ENCODE assay signal across 13 cellular contexts in genomic region chr4:179624768-179625181, GRCh38.
DNase-seq lines count a peak whose midpoint lies in the region; FAIRE-seq and TF ChIP-seq lines count a peak whose summit lies in the region.
"Had no signal": no experiment of that assay in that cellular context is flagged by ENCODE, and none has a peak within 500 bp of the region (broad histone marks: within the 10 kb centered on the region; RNA-seq: fewer than 3 reads in every experiment).

No MANE protein-coding gene starts in this region.

- intact Hi-C loops in A673 (cut with micrococcal nuclease; ENCODE audit: unreplicated experiment) = no loop called here

- TF ChIP-seq CTCF in A673 (conservative IDR thresholded peaks at IDR 0.05; ENCODE audit: low read depth, low read length) = no peak

- CTCF ChIA-PET in A673 (lab: Charles Lee) = no interaction called here

- POLR2A ChIA-PET in A673 (lab: Charles Lee; ENCODE audit: low non-redundant PET) = no interaction called here

- no peak overlapping the region for H3K4me3 ChIP-seq in A673 (ENCODE audit: low read depth, low read length, poor library complexity, severe bottlenecking)

- no peaks in the 10 kb centered on the region for H3K9me3 ChIP-seq in A673 (ENCODE audit: low read depth, low read length, poor library complexity, severe bottlenecking)

- H3K4me1 ChIP-seq in A673 (ENCODE audit: insufficient read depth, low read length, poor library complexity, severe bottlenecking) = no peaks in the 10 kb centered on the region

- no peak for FAIRE-seq in frontal cortex (lab: Jason Lieb, UNC)
- FAIRE-seq: G401.6 had no signal

- no peak overlapping the region for H3K27ac ChIP-seq in A673 (ENCODE audit: low read depth, low read length, poor library complexity, severe bottlenecking)

- DNase-seq in A673 (ENCODE audit: low spot score) (peak; percentile 15), HK-2 (ENCODE audit: unreplicated experiment) (peak; percentile 60), SW 1271 (lab: John Stamatoyannopoulos, UW) (peak; percentile 27 to 43), foreskin melanocyte (peak; percentile 35), frontal cortex (ENCODE audit: low spot score in 2 of 2) (no peak), AML-193 (lab: John Stamatoyannopoulos, UW) (no peak), anterior cingulate cortex (lab: John Stamatoyannopoulos, UW) (no peak), NCI-H524 treated with DMSO at 0.1 percent for 48 hours (lab: John Stamatoyannopoulos, UW) (no peak)
- DNase-seq: activated CD4-positive, alpha-beta T cell treated with anti-CD3 and anti-CD28 coated beads, Interleukin-2, amount 50 U/mL, for 4 hours; activated naive CD8-positive, alpha-beta T cell treated with anti-CD3 and anti-CD28 coated beads, Interleukin-2, amount 10 ng/mL, durations not matched to agents 7 days and 5 days; effector CD8-positive, alpha-beta T cell; NCI-H526 had no signal

- no peaks in the 10 kb centered on the region for H3K27me3 ChIP-seq in A673 (replicated peaks; ENCODE audit: insufficient read depth, low read depth, low read length, poor library complexity)

- no peaks in the 10 kb centered on the region for H3K36me3 ChIP-seq in A673 (ENCODE audit: insufficient read depth, low read length, poor library complexity, severe bottlenecking)

- BruUV-seq in A673 (replicated peaks; lab: Mats Ljungman, UMichigan) = no TSS peak

Comparison
In these comparisons a context has a peak if more than half of its experiments do, and no peak if none do; other contexts are left out.
1. DNase-seq: peak in A673 (single experiment), HK-2 (single experiment), SW 1271 (2 of 2) and foreskin melanocyte (single experiment); none in frontal cortex (0 of 2), AML-193 (0 of 2), anterior cingulate cortex (0 of 58) and NCI-H524 treated with DMSO at 0.1 percent for 48 hours (single experiment).